In the genomic region with DNA sequence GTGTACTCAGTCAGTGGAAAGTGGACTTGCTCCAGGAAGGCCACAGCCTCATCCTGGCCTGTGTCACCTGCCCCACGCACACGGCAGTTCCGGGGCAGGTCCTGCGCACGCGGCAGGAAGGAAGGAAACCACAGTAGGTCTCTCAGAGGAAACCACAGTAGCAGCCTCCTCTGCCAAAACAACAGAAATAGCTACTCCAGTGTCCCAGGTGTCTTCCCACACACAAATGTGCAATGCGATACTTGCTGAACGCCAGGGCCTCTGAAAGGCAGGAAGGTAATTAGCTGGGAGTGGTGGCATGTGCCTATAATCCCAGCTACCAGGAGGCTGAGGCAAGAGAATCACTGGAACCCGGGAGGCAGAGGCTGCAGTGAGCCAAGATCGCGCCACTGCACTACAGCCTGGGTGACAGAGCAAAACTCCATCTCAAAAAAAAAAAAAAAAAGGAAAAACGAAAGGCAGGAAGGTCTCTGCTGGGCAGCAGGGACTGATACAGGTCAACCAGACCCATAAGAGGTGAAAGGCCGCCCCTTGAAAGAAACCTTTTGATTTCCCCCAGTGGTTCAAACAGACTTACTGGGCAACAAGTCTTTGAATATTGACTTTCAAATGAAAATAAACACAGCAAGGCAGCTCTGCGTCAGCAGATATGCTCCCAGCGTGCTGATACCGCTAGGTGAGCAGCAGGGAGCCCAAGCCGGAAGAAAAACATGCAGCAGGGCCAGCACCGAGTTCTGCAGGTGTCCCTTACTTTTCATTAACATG, we compare ENCODE assay signal across 8 cellular contexts. TPM values are rescaled to one million over a fixed set of nuclear protein-coding genes. Genes with fewer than 3 reads are reported as not detected.
DNase-seq lines count a peak whose midpoint lies in the region; ATAC-seq, FAIRE-seq and TF ChIP-seq lines count a peak whose summit lies in the region.

No MANE protein-coding gene starts in this region.

- intact Hi-C loops in sciatic nerve (cut with DNase I) (no loop called here), dorsolateral prefrontal cortex (cut with DNase I) (no loop called here)

- no peaks in the 10 kb centered on the region for H3K27me3 ChIP-seq in dorsolateral prefrontal cortex

- TF ChIP-seq CTCF in dorsolateral prefrontal cortex (IDR thresholded peaks at IDR 0.05 in 54 of 56, conservative IDR thresholded peaks at IDR 0.05 in 2 of 56; ENCODE audit: low read depth in 1 of 56, partially characterized antibody in 56 of 56) = no peak

- H3K4me3 ChIP-seq in dorsolateral prefrontal cortex = no peak overlapping the region

- peak; percentile 92 for FAIRE-seq in GM18507 (lab: Jason Lieb, UNC)

- peak; percentile 67 for DNase-seq in GM18507 (ENCODE audit: extremely low spot score, insufficient read length, low read depth)
- peak; percentile 63 for DNase-seq in NCI-H2107 treated with DMSO at 0.1 percent for 48 hours (lab: John Stamatoyannopoulos, UW; ENCODE audit: unreplicated experiment)
- peak; percentile 60 for DNase-seq in activated naive CD4-positive, alpha-beta T cell treated with Interleukin-2 at 50 U/mL for 16 hours
- no peak for DNase-seq in sciatic nerve (ENCODE audit: low spot score)
- no peak for DNase-seq in dorsolateral prefrontal cortex
- no peak for DNase-seq in foreskin melanocyte
- no peak for DNase-seq in occipital lobe (lab: John Stamatoyannopoulos, UW)

- ATAC-seq in HG02571 (IDR thresholded peaks at IDR 0.05; ENCODE audit: unreplicated experiment) (peak; percentile 87), sciatic nerve (peak; percentile 60)

- H3K27ac ChIP-seq in dorsolateral prefrontal cortex = peak overlapping the region in 10 of 59 donors; percentile 14 to 47 (median 33)

RNA-seq across cellular contexts. Expression of a gene that starts 49.5 kb away (rescaled TPM):
- total RNA-seq in sciatic nerve = 44.8 TPM
- 100 to 1,000 TPM in 6 of 120 experiments, 10 to 100 TPM in 114; 41.1 to 127 (median 74.6) TPM for total RNA-seq in dorsolateral prefrontal cortex
- 13.4 TPM for total RNA-seq in occipital lobe

Comparison
In these comparisons a context has a peak if more than half of its experiments do, and no peak if none do; other contexts are left out.
1. DNase-seq: peak in GM18507 (single experiment), NCI-H2107 treated with DMSO at 0.1 percent for 48 hours (single experiment) and activated naive CD4-positive, alpha-beta T cell treated with Interleukin-2 at 50 U/mL for 16 hours (single experiment); none in sciatic nerve (single experiment), dorsolateral prefrontal cortex (0 of 10), foreskin melanocyte (single experiment) and occipital lobe (single experiment).